Comparison of ENCODE assay signal across 8 cellular contexts in genomic region chr14:21308479-21309237, GRCh38. TPM values are rescaled to one million over a fixed set of nuclear protein-coding genes. Genes with fewer than 3 reads are reported as not detected.
DNase-seq lines count a peak whose midpoint lies in the region; ATAC-seq, FAIRE-seq and TF ChIP-seq lines count a peak whose summit lies in the region.

No MANE protein-coding gene starts in this region.

- POLR2A ChIA-PET in HCT116 (lab: Charles Lee) = no interaction called here

- DNase-seq in HCT116 (ENCODE audit: low read depth, low spot score) = peak; percentile 55
- peak; percentile 96 for DNase-seq in NCI-H1092 treated with DMSO at 0.1 percent for 48 hours (lab: John Stamatoyannopoulos, UW)
- peak; percentile 79 to 80 for DNase-seq in cardiac fibroblast (ENCODE audit: low read depth in 2 of 2)
- DNase-seq in iris pigment epithelial cell (ENCODE audit: low read depth) = peak; percentile 94
- peak; percentile 65 for DNase-seq in stimulated activated CD4-positive, alpha-beta T cell treated with anti-CD3 and anti-CD28 coated beads, Interleukin-12 subunit alpha, Interleukin-12 subunit beta, amount 100 ng/mL, for 4 hours
- DNase-seq in H54 (ENCODE audit: insufficient read length, low spot score) = no peak

- BruUV-seq in HCT116 (replicated peaks; lab: Mats Ljungman, UMichigan) = no TSS peak

- no peaks in the 10 kb centered on the region for H4K20me1 ChIP-seq in HCT116 (ENCODE audit: insufficient read depth)

- peak overlapping the region; percentile 84 for H2AFZ ChIP-seq in HCT116 (ENCODE audit: low read depth, low read length, poor library complexity, severe bottlenecking)

- H3K27ac ChIP-seq in HCT116 (ENCODE audit: low read depth, low read length) = peak overlapping the region; percentile 24; the same call in 1 of the 2 replicates
- H3K27ac ChIP-seq in VCaP = peak overlapping the region; percentile 91

- H3K4me1 ChIP-seq in ES-I3 (ENCODE audit: insufficient read depth, low read length) = peaks cover 10% of the 10 kb centered on the region; the same call in 1 of the 2 replicates
- peaks cover 0 to 15% of the 10 kb centered on the region in 2 experiments; a peak in 3 of 4 replicates for H3K4me1 ChIP-seq in HCT116 (ENCODE audit: control insufficient read depth in 1 of 2, insufficient read depth in 2 of 2, low read length in 2 of 2)

- FAIRE-seq in H54 (lab: Jason Lieb, UNC) = no peak

- no peaks in the 10 kb centered on the region; the same call in 1 of the 2 replicates for H3K27me3 ChIP-seq in HCT116 (ENCODE audit: insufficient read depth, low read length)

- ATAC-seq in HCT116 = peak; percentile 87

- no peaks in the 10 kb centered on the region for H3K79me2 ChIP-seq in HCT116 (ENCODE audit: insufficient read depth, low read length)

- no peaks in the 10 kb centered on the region for H3K9me3 ChIP-seq in ES-I3 (ENCODE audit: control insufficient read depth, insufficient read depth, low read length)
- no peaks in the 10 kb centered on the region for H3K9me3 ChIP-seq in HCT116 (ENCODE audit: control insufficient read depth in 1 of 2, insufficient read depth in 1 of 2, low read depth in 1 of 2, low read length in 2 of 2)

- CTCF ChIA-PET in HCT116 (lab: Charles Lee) = no interaction called here

- H3K4me3 ChIP-seq in HCT116 (replicated peaks in 1 of 2; ENCODE audit: low read depth in 1 of 2, low read length in 2 of 2) (no peak overlapping the region), cardiac fibroblast (replicated peaks in 1 of 2; ENCODE audit: low read depth in 2 of 2, low read length in 2 of 2) (peak overlapping the region; percentile 19 to 39)

- TF ChIP-seq POLR2A in HCT116 (IDR thresholded peaks at IDR 0.05; ENCODE audit: borderline replicate concordance, extremely low read depth, insufficient read depth, insufficient read length) (no peak), H54 (IDR thresholded peaks at IDR 0.05; ENCODE audit: low read depth, low read length) (no peak; the same call in 1 of the 2 replicates)

- TF ChIP-seq CTCF in HCT116 (IDR thresholded peaks at IDR 0.05 in 2 of 3, conservative IDR thresholded peaks at IDR 0.05 in 1 of 3; ENCODE audit: borderline replicate concordance in 1 of 3, insufficient read depth in 1 of 3, low read depth in 2 of 3, low read length in 2 of 3) (no peak), VCaP (conservative IDR thresholded peaks at IDR 0.05) (no peak), cardiac fibroblast (IDR thresholded peaks at IDR 0.05; ENCODE audit: low read depth, low read length) (no peak)

- RAD21 ChIA-PET in HCT116 (lab: Charles Lee; ENCODE audit: low non-redundant PET in 1 of 2, low total read pairs in 2 of 2, uncharacterized antibody in 2 of 2, unreplicated experiment in 2 of 2) = no interaction called here

- H3K9ac ChIP-seq in ES-I3 (ENCODE audit: low read depth, low read length) = peak overlapping the region; percentile 64
- peak overlapping the region; percentile 26; the same call in 1 of the 2 replicates for H3K9ac ChIP-seq in HCT116 (ENCODE audit: low read length)

- H3K4me2 ChIP-seq in HCT116 (ENCODE audit: low read length) = peak overlapping the region; percentile 47

- H3K36me3 ChIP-seq in ES-I3 (ENCODE audit: insufficient read depth, low read length) (no peaks in the 10 kb centered on the region), HCT116 (ENCODE audit: control insufficient read depth in 1 of 2, insufficient read depth in 2 of 2, low read length in 2 of 2) (no peaks in the 10 kb centered on the region)

- intact Hi-C loops in HCT116 (cut with micrococcal nuclease) = no loop called here

- no peak for TF ChIP-seq RAD21 in HCT116 (IDR thresholded peaks at IDR 0.05; ENCODE audit: low read depth)

- no peaks in the 10 kb centered on the region for H3K9me2 ChIP-seq in HCT116 (ENCODE audit: insufficient read depth)

TF ChIP-seq in HCT116, 20 proteins besides CTCF, POLR2A, EP300 and RAD21:
- no peak for TF ChIP-seq ZNF274 (IDR thresholded peaks at IDR 0.05; ENCODE audit: low read depth, low read length)
- TF ChIP-seq EGR1 (IDR thresholded peaks at IDR 0.05; ENCODE audit: low read depth) = no peak
- peak; percentile 68 for TF ChIP-seq TCF7L2 (IDR thresholded peaks at IDR 0.05; ENCODE audit: borderline replicate concordance, extremely low read depth, insufficient read depth, insufficient read length)
- no peak for TF ChIP-seq SRF (IDR thresholded peaks at IDR 0.05; ENCODE audit: low read depth)
- TF ChIP-seq SP1 (IDR thresholded peaks at IDR 0.05; ENCODE audit: low read depth) = no peak
- no peak for TF ChIP-seq ZFX (IDR thresholded peaks at IDR 0.05)
- TF ChIP-seq, protein P1, sequence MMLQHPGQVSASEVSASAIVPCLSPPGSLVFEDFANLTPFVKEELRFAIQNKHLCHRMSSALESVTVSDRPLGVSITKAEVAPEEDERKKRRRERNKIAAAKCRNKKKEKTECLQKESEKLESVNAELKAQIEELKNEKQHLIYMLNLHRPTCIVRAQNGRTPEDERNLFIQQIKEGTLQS (IDR thresholded peaks at IDR 0.05) = no peak
- no peak for TF ChIP-seq REST (IDR thresholded peaks at IDR 0.05; ENCODE audit: low read depth)
- no peak for TF ChIP-seq CEBPB (IDR thresholded peaks at IDR 0.05; ENCODE audit: low read depth)
- no peak for TF ChIP-seq CBX3 (IDR thresholded peaks at IDR 0.05; ENCODE audit: low read depth)
- TF ChIP-seq FOSL1 (IDR thresholded peaks at IDR 0.05; ENCODE audit: low read depth) = no peak
- TF ChIP-seq ELF1 (IDR thresholded peaks at IDR 0.05; ENCODE audit: borderline replicate concordance, low read depth) = no peak
- TF ChIP-seq JUND (IDR thresholded peaks at IDR 0.05) = no peak
- TF ChIP-seq POLR2AphosphoS5 (IDR thresholded peaks at IDR 0.05; ENCODE audit: low read depth, low read length) = no peak
- TF ChIP-seq SIN3A (IDR thresholded peaks at IDR 0.05; ENCODE audit: low read depth) = no peak
- peak; percentile 57 for TF ChIP-seq YY1 (IDR thresholded peaks at IDR 0.05; ENCODE audit: extremely low read depth, insufficient replicate concordance, low read depth, low read length)
- TF ChIP-seq, protein P2, sequence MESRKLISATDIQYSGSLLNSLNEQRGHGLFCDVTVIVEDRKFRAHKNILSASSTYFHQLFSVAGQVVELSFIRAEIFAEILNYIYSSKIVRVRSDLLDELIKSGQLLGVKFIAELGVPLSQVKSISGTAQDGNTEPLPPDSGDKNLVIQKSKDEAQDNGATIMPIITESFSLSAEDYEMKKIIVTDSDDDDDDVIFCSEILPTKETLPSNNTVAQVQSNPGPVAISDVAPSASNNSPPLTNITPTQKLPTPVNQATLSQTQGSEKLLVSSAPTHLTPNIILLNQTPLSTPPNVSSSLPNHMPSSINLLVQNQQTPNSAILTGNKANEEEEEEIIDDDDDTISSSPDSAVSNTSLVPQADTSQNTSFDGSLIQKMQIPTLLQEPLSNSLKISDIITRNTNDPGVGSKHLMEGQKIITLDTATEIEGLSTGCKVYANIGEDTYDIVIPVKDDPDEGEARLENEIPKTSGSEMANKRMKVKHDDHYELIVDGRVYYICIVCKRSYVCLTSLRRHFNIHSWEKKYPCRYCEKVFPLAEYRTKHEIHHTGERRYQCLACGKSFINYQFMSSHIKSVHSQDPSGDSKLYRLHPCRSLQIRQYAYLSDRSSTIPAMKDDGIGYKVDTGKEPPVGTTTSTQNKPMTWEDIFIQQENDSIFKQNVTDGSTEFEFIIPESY (IDR thresholded peaks at IDR 0.05; ENCODE audit: extremely low read depth, insufficient replicate concordance, low read length) = no peak
- no peak for TF ChIP-seq EZH2phosphoT487 (IDR thresholded peaks at IDR 0.05; ENCODE audit: borderline replicate concordance)
- peak; percentile 67 for TF ChIP-seq MAX (IDR thresholded peaks at IDR 0.05)
TF ChIP-seq in HCT116: peak in this region for 3.

RNA-seq across cellular contexts. Expression of gene RPGRIP1, which starts 28.8 kb away (rescaled TPM):
- not detected for total RNA-seq in HCT116 (2021; ENCODE audit: unreplicated experiment)
- polyA plus RNA-seq in HCT116 (2012) = not detected in 2 replicates

RNA-seq across cellular contexts. Expression of gene HNRNPC, which starts 39.4 kb away (rescaled TPM):
- total RNA-seq in HCT116 (2021; ENCODE audit: unreplicated experiment) = 843 TPM
- 620 and 840 TPM in 2 replicates for polyA plus RNA-seq in HCT116 (2012)

Comparison
In these comparisons a context has a peak if more than half of its experiments do, and no peak if none do; other contexts are left out.
1. H3K4me3 ChIP-seq: peak in cardiac fibroblast (2 of 2); none in HCT116 (0 of 2).